Comparison of ENCODE assay signal across 10 cellular contexts in genomic region chr12:75177997-75178396, GRCh38. TPM values are rescaled to one million over a fixed set of nuclear protein-coding genes. Genes with fewer than 3 reads are reported as not detected.
DNase-seq lines count a peak whose midpoint lies in the region; ATAC-seq and TF ChIP-seq lines count a peak whose summit lies in the region.
"Had no signal": no experiment of that assay in that cellular context is flagged by ENCODE, and none has a peak within 500 bp of the region (broad histone marks: within the 10 kb centered on the region; RNA-seq: fewer than 3 reads in every experiment).

No MANE protein-coding gene starts in this region.

- POLR2A ChIA-PET in Panc1 (lab: Charles Lee): no interaction called here
- POLR2A ChIA-PET in CD4-positive, alpha-beta T cell (lab: Charles Lee): no interaction called here

- H3K27me3 ChIP-seq in Panc1 (ENCODE audit: control insufficient read depth, insufficient read depth, low read length): no peaks in the 10 kb centered on the region
- no peaks in the 10 kb centered on the region for H3K27me3 ChIP-seq in lung (ENCODE audit: control insufficient read depth, insufficient read depth)
- H3K27me3 ChIP-seq in tibial artery: no peaks in the 10 kb centered on the region
- H3K27me3 ChIP-seq in CD4-positive, alpha-beta T cell (ENCODE audit: control insufficient read depth, insufficient read depth, low read length): no peaks in the 10 kb centered on the region

- CTCF ChIA-PET in Panc1 (lab: Charles Lee): no interaction called here
- CTCF ChIA-PET in CD4-positive, alpha-beta T cell (lab: Charles Lee): no interaction called here

- no peaks in the 10 kb centered on the region for H3K36me3 Mint-ChIP-seq in CD4-positive, alpha-beta T cell (ENCODE audit: low read depth)
- H3K36me3 Mint-ChIP-seq: activated naive CD8-positive, alpha-beta T cell treated with anti-CD3 and anti-CD28 coated beads, Interleukin-2, amount 10 ng/mL, durations not matched to agents 7 days and 5 days had no signal

- H3K4me3 ChIP-seq in Panc1 (ENCODE audit: low read depth in 2 of 2, low read length in 2 of 2) (no peak overlapping the region), lung (no peak overlapping the region), tibial artery (no peak overlapping the region)

- in situ Hi-C loops in Panc1 (cut with HindIII; ENCODE audit: low pct_unique_long_range_greater_than_20kb, low sequenced_read_pairs): no loop called here

- H3K27ac ChIP-seq in Panc1 (ENCODE audit: low read length) (no peak overlapping the region), lung (ENCODE audit: low read depth in 1 of 2, low read length in 1 of 2) (no peak overlapping the region), tibial artery (no peak overlapping the region)
- H3K27ac ChIP-seq in CD4-positive, alpha-beta T cell (ENCODE audit: low read depth, low read length): no peak overlapping the region

- no peaks in the 10 kb centered on the region for H3K36me3 ChIP-seq in Panc1 (ENCODE audit: control insufficient read depth, insufficient read depth, low read length)
- no peaks in the 10 kb centered on the region for H3K36me3 ChIP-seq in lung (ENCODE audit: control insufficient read depth in 2 of 2, insufficient read depth in 2 of 2, low read length in 2 of 2)
- H3K36me3 ChIP-seq in tibial artery: no peaks in the 10 kb centered on the region

- H3K27me3 Mint-ChIP-seq in CD4-positive, alpha-beta T cell: peaks cover 3% of the 10 kb centered on the region

- BruUV-seq in Panc1 (replicated peaks; lab: Mats Ljungman, UMichigan): no TSS peak

- H3K4me3 Mint-ChIP-seq in CD4-positive, alpha-beta T cell: no peak overlapping the region
- H3K4me3 Mint-ChIP-seq: activated naive CD8-positive, alpha-beta T cell treated with anti-CD3 and anti-CD28 coated beads, Interleukin-2, amount 10 ng/mL, durations not matched to agents 7 days and 5 days had no signal

- intact Hi-C loops in Panc1 (cut with micrococcal nuclease; ENCODE audit: unreplicated experiment): no loop called here
- intact Hi-C loops in tibial artery (cut with DNase I; ENCODE audit: low total_unique reads): no loop called here
- intact Hi-C loops in CD4-positive, alpha-beta T cell (cut with DNase I, micrococcal nuclease): no loop called here

- ATAC-seq in GM18511 (IDR thresholded peaks at IDR 0.05; ENCODE audit: unreplicated experiment): peak; percentile 80
- peak; percentile 63 for ATAC-seq in HG02970 (IDR thresholded peaks at IDR 0.05; ENCODE audit: low FRiP score, unreplicated experiment)
- ATAC-seq in Panc1: peak; percentile 70; the same call in 1 of the 2 replicates
- ATAC-seq in lung (ENCODE audit: insufficient read depth, low FRiP score): peak; percentile 72
- ATAC-seq in HG03097 (IDR thresholded peaks at IDR 0.05; ENCODE audit: low FRiP score, unreplicated experiment): no peak
- ATAC-seq in CD4-positive, alpha-beta T cell (ENCODE audit: poor library complexity): no peak

- no peaks in the 10 kb centered on the region for H3K4me1 ChIP-seq in Panc1 (ENCODE audit: control insufficient read depth, insufficient read depth, low read length)
- H3K4me1 ChIP-seq in lung (ENCODE audit: control insufficient read depth in 2 of 2, insufficient read depth in 2 of 2, low read length in 2 of 2): no peaks in the 10 kb centered on the region
- no peaks in the 10 kb centered on the region for H3K4me1 ChIP-seq in tibial artery

- H3K9me3 Mint-ChIP-seq in CD4-positive, alpha-beta T cell: no peaks in the 10 kb centered on the region
- H3K9me3 Mint-ChIP-seq: activated naive CD8-positive, alpha-beta T cell treated with anti-CD3 and anti-CD28 coated beads, Interleukin-2, amount 10 ng/mL, durations not matched to agents 7 days and 5 days had no signal

- H3K9me3 ChIP-seq in Panc1 (ENCODE audit: control insufficient read depth, insufficient read depth, low read depth, low read length) (no peaks in the 10 kb centered on the region), lung (ENCODE audit: control insufficient read depth in 2 of 2, insufficient read depth in 1 of 2, low read length in 1 of 2) (no peaks in the 10 kb centered on the region), tibial artery (no peaks in the 10 kb centered on the region)
- no peaks in the 10 kb centered on the region for H3K9me3 ChIP-seq in CD4-positive, alpha-beta T cell (ENCODE audit: control insufficient read depth, low read length)

- DNase-seq in Panc1 (ENCODE audit: low read depth, low spot score) (peak; percentile 67), lung (ENCODE audit: low spot score) (no peak), tibial artery (no peak)
- DNase-seq in stimulated activated CD4-positive, alpha-beta T cell treated with anti-CD3 and anti-CD28 coated beads, Interleukin-4, amount 100 ng/mL, for 24 hours: no peak
- no peak for DNase-seq in CD4-positive, alpha-beta T cell
- DNase-seq: activated naive CD8-positive, alpha-beta T cell treated with anti-CD3 and anti-CD28 coated beads, Interleukin-2, amount 10 ng/mL, durations not matched to agents 7 days and 5 days had no signal

- H3K4me1 Mint-ChIP-seq in CD4-positive, alpha-beta T cell (ENCODE audit: low read depth): no peaks in the 10 kb centered on the region
- H3K4me1 Mint-ChIP-seq: activated naive CD8-positive, alpha-beta T cell treated with anti-CD3 and anti-CD28 coated beads, Interleukin-2, amount 10 ng/mL, durations not matched to agents 7 days and 5 days had no signal

- TF ChIP-seq CTCF in Panc1 (IDR thresholded peaks at IDR 0.05) (no peak), lung (IDR thresholded peaks at IDR 0.05; ENCODE audit: control extremely low read depth, extremely low read depth) (no peak), tibial artery (IDR thresholded peaks at IDR 0.05) (no peak)
- TF ChIP-seq CTCF in CD4-positive, alpha-beta T cell (IDR thresholded peaks at IDR 0.05): no peak

- no peak overlapping the region for H3K27ac Mint-ChIP-seq in CD4-positive, alpha-beta T cell
- H3K27ac Mint-ChIP-seq: activated naive CD8-positive, alpha-beta T cell treated with anti-CD3 and anti-CD28 coated beads, Interleukin-2, amount 10 ng/mL, durations not matched to agents 7 days and 5 days had no signal

RNA-seq across cellular contexts. Expression of gene KCNC2, which starts 31.6 kb away (rescaled TPM):
- not detected for total RNA-seq in Panc1 (2021; ENCODE audit: unreplicated experiment)
- not detected for polyA plus RNA-seq in Panc1 (2012; ENCODE audit: insufficient read length)
- under 1 TPM in 1 of 2 donors, not detected in 1; 0.06 TPM for total RNA-seq in lung
- not detected for polyA plus RNA-seq in lung
- total RNA-seq in CD4-positive, alpha-beta T cell: not detected
- total RNA-seq: activated naive CD8-positive, alpha-beta T cell treated with anti-CD3 and anti-CD28 coated beads, Interleukin-2, amount 10 ng/mL, durations not matched to agents 7 days and 5 days; posterior vena cava had no signal

Comparison
In these comparisons a context has a peak if more than half of its experiments do, and no peak if none do; other contexts are left out.
1. ATAC-seq: peak in GM18511 (single experiment), HG02970 (single experiment), Panc1 (single experiment) and lung (single experiment); none in HG03097 (single experiment) and CD4-positive, alpha-beta T cell (single experiment).